ENCODE assay signal across 8 cellular contexts in the genomic region with DNA sequence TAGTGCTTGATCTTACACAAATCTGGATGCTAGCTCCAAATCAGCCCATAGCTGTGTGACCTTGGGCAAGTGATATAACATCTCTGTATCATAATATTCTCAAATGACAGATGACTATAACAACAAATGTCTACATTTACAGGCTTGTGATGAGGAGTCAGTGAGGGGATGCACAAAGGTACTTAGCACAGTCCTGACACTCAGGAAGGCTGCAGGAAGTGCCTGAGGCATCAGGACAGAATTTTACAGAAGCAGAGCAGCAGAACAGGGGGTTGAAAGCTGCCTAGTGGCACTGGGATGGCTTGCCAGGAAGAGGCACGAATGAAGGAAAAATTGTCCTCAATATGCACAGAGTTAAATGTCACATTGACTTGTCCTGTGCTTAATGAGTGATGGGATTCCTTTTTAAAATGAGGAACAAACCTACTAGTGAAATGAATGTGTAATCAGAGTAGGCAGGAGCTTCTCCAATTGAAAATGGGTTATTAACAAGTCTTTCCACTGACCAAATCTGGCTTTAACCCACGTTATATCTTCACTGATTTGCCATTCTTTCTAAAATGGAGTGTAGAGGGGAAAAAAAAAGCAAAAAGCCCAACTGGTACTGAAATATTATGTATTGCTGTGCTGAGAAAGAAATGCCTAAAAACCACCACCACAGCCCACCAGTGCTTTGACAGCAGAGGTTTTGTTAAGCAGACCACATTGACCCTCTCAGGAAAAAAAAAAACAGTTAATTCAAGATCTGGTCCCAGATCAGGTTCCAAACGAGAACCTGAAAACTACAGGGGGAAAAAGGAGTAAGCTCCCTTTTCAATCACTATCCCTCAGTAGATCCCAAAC. TPM values are rescaled to one million over a fixed set of nuclear protein-coding genes. Genes with fewer than 3 reads are reported as not detected.
DNase-seq lines count a peak whose midpoint lies in the region; ATAC-seq lines count a peak whose summit lies in the region.

No MANE protein-coding gene starts in this region.

- DNase-seq in stimulated activated CD4-positive, alpha-beta T cell treated with anti-CD3 and anti-CD28 coated beads, Interleukin-15, amount 100 ng/mL, for 24 hours = peak; percentile 18
- no peak for DNase-seq in stimulated activated CD4-positive, alpha-beta T cell treated with anti-CD3 and anti-CD28 coated beads, Interleukin-2, amount 100 ng/mL, for 48 hours
- DNase-seq in NCI-H460 (ENCODE audit: extremely low read depth, low read depth) = peak; percentile 49
- no peak for DNase-seq in effector memory CD4-positive, alpha-beta T cell
- peak in 1 of 2 donors; percentile 58 for DNase-seq in stimulated activated effector memory CD8-positive, alpha-beta T cell treated with anti-CD3 and anti-CD28 coated beads, Interleukin-12 subunit alpha, Interleukin-12 subunit beta, amount 100 ng/mL, for 72 hours (ENCODE audit: low spot score in 2 of 2)
- no peak for DNase-seq in NCI-H526 treated with DMSO at 0.1 percent for 48 hours (lab: John Stamatoyannopoulos, UW)
- DNase-seq in stimulated activated CD4-positive, alpha-beta T cell treated with anti-CD3 and anti-CD28 coated beads, Interleukin-4, amount 100 ng/mL, for 24 hours = no peak
- no peak for DNase-seq in sciatic nerve (ENCODE audit: low spot score)

- intact Hi-C loops in sciatic nerve (cut with DNase I) = no loop called here

- peaks cover 37% of the 10 kb centered on the region for H3K4me1 ChIP-seq in effector memory CD4-positive, alpha-beta T cell (ENCODE audit: control insufficient read depth, insufficient read depth, low read length, poor library complexity, severe bottlenecking)

- ATAC-seq in stimulated activated effector memory CD8-positive, alpha-beta T cell treated with anti-CD3 and anti-CD28 coated beads, Interleukin-12 subunit alpha, Interleukin-12 subunit beta, amount 100 ng/mL, for 72 hours = peak; percentile 25
- no peak for ATAC-seq in sciatic nerve

- H3K27ac Mint-ChIP-seq in stimulated activated effector memory CD8-positive, alpha-beta T cell treated with anti-CD3 and anti-CD28 coated beads, Interleukin-12 subunit alpha, Interleukin-12 subunit beta, amount 100 ng/mL, for 72 hours = peak overlapping the region; percentile 99

- no peaks in the 10 kb centered on the region for H3K9me3 Mint-ChIP-seq in stimulated activated effector memory CD8-positive, alpha-beta T cell treated with anti-CD3 and anti-CD28 coated beads, Interleukin-12 subunit alpha, Interleukin-12 subunit beta, amount 100 ng/mL, for 72 hours

- peaks cover 2% of the 10 kb centered on the region for H3K36me3 ChIP-seq in effector memory CD4-positive, alpha-beta T cell (ENCODE audit: control insufficient read depth, insufficient read depth, low read length)

- H3K27me3 ChIP-seq in effector memory CD4-positive, alpha-beta T cell (replicated peaks; ENCODE audit: control insufficient read depth, insufficient read depth, low read length, poor library complexity, severe bottlenecking) = no peaks in the 10 kb centered on the region

- H3K4me3 Mint-ChIP-seq in stimulated activated effector memory CD8-positive, alpha-beta T cell treated with anti-CD3 and anti-CD28 coated beads, Interleukin-12 subunit alpha, Interleukin-12 subunit beta, amount 100 ng/mL, for 72 hours = peak overlapping the region; percentile 100

- peaks cover 93% of the 10 kb centered on the region for H3K36me3 Mint-ChIP-seq in stimulated activated effector memory CD8-positive, alpha-beta T cell treated with anti-CD3 and anti-CD28 coated beads, Interleukin-12 subunit alpha, Interleukin-12 subunit beta, amount 100 ng/mL, for 72 hours

- peak overlapping the region; percentile 56 for H3K27ac ChIP-seq in effector memory CD4-positive, alpha-beta T cell (ENCODE audit: insufficient read depth, low read length, poor library complexity, severe bottlenecking)

- H3K9me3 ChIP-seq in effector memory CD4-positive, alpha-beta T cell (ENCODE audit: control insufficient read depth, low read length) = no peaks in the 10 kb centered on the region

- peak overlapping the region; percentile 87 for H3K4me3 ChIP-seq in effector memory CD4-positive, alpha-beta T cell (ENCODE audit: insufficient read depth, low read depth, low read length, poor library complexity, severe bottlenecking)

- peaks cover 76% of the 10 kb centered on the region for H3K4me1 Mint-ChIP-seq in stimulated activated effector memory CD8-positive, alpha-beta T cell treated with anti-CD3 and anti-CD28 coated beads, Interleukin-12 subunit alpha, Interleukin-12 subunit beta, amount 100 ng/mL, for 72 hours

RNA-seq across cellular contexts. Expression of a gene that starts 11.6 kb away (rescaled TPM):
- 29.5 and 32.6 TPM in 2 replicates for total RNA-seq in NCI-H460 (2014; rRNA removed; shearing (Covaris generic))
- polyA plus RNA-seq in NCI-H460 (2014; cell fraction: nucleus; rRNA removed) = 2.7 and 3.4 TPM in 2 replicates
- 144 TPM for total RNA-seq in sciatic nerve

Comparison
In these comparisons a context has a peak if more than half of its experiments do, and no peak if none do; other contexts are left out.
1. DNase-seq: peak in stimulated activated CD4-positive, alpha-beta T cell treated with anti-CD3 and anti-CD28 coated beads, Interleukin-15, amount 100 ng/mL, for 24 hours (single experiment) and NCI-H460 (single experiment); none in stimulated activated CD4-positive, alpha-beta T cell treated with anti-CD3 and anti-CD28 coated beads, Interleukin-2, amount 100 ng/mL, for 48 hours (0 of 2), effector memory CD4-positive, alpha-beta T cell (0 of 3), NCI-H526 treated with DMSO at 0.1 percent for 48 hours (single experiment), stimulated activated CD4-positive, alpha-beta T cell treated with anti-CD3 and anti-CD28 coated beads, Interleukin-4, amount 100 ng/mL, for 24 hours (single experiment) and sciatic nerve (single experiment).